Comparison of ENCODE assay signal across 28 cellular contexts in genomic region chr17:10398352-10398751, GRCh38. TPM values are rescaled to one million over a fixed set of nuclear protein-coding genes. Genes with fewer than 3 reads are reported as not detected.
DNase-seq lines count a peak whose midpoint lies in the region; ATAC-seq and TF ChIP-seq lines count a peak whose summit lies in the region.
"Had no signal": no experiment of that assay in that cellular context is flagged by ENCODE, and none has a peak within 500 bp of the region (broad histone marks: within the 10 kb centered on the region; RNA-seq: fewer than 3 reads in every experiment).

No MANE protein-coding gene starts in this region.

- peak; percentile 2; the same call in 1 of the 2 replicates for TF ChIP-seq CTCF in C4-2B (conservative IDR thresholded peaks at IDR 0.05)
- peak in 2 of 3 experiments; percentile 37 to 46; a peak in 4 of 6 replicates for TF ChIP-seq CTCF in HCT116 (IDR thresholded peaks at IDR 0.05 in 2 of 3, conservative IDR thresholded peaks at IDR 0.05 in 1 of 3; ENCODE audit: borderline replicate concordance in 1 of 3, insufficient read depth in 1 of 3, low read depth in 2 of 3, low read length in 2 of 3)

- RAD21 ChIA-PET in HCT116 (lab: Charles Lee; ENCODE audit: low non-redundant PET in 1 of 2, low total read pairs in 2 of 2, uncharacterized antibody in 2 of 2, unreplicated experiment in 2 of 2): no interaction called here

- intact Hi-C loops in HCT116 (cut with micrococcal nuclease): no loop called here

- no peak overlapping the region for H3K4me3 ChIP-seq in HCT116 (replicated peaks in 1 of 2; ENCODE audit: low read depth in 1 of 2, low read length in 2 of 2)
- no peak overlapping the region for H3K4me3 ChIP-seq in mesendoderm (ENCODE audit: low read length)
- H3K4me3 ChIP-seq: A549; BLaER1 treated with 17β-estradiol and CSF1 and Interleukin-3, amounts not matched to agents 10 nM and 100 nM; MG63; SK-N-MC had no signal

- no peak overlapping the region for H3K27ac ChIP-seq in C4-2B
- no peak overlapping the region for H3K27ac ChIP-seq in HCT116 (ENCODE audit: low read depth, low read length)
- H3K27ac ChIP-seq in mesendoderm (ENCODE audit: low read depth, low read length): no peak overlapping the region
- H3K27ac ChIP-seq: A549; BLaER1 treated with 17β-estradiol and CSF1 and Interleukin-3, amounts not matched to agents 10 nM and 100 nM; SK-N-MC had no signal

- H4K8ac ChIP-seq in mesendoderm (ENCODE audit: low read depth, low read length): no peak overlapping the region

- no CpG with 5 or more reads among the region's 9 CpGs for WGBS in mesendoderm (ENCODE audit: extremely low coverage, insufficient coverage, low lambda C conversion rate)

- no peak overlapping the region for H3K4ac ChIP-seq in mesendoderm (ENCODE audit: low read depth, low read length)

- no peaks in the 10 kb centered on the region; the same call in 1 of the 2 replicates for H4K20me1 ChIP-seq in HCT116 (ENCODE audit: insufficient read depth)
- H4K20me1 ChIP-seq: BLaER1 treated with 17β-estradiol and CSF1 and Interleukin-3, amounts not matched to agents 10 nM and 100 nM had no signal

- DNase-seq in HCT116 (ENCODE audit: low read depth, low spot score): no peak
- DNase-seq in cerebellar cortex (ENCODE audit: low spot score): peak; percentile 1
- DNase-seq in mesendoderm: peak; percentile 25
- DNase-seq in EL: no peak
- no peak for DNase-seq in glomerular visceral epithelial cell (ENCODE audit: extremely low spot score)
- no peak for DNase-seq in HUDEP-2 (lab: John Stamatoyannopoulos, UW; ENCODE audit: unreplicated experiment in 76 of 76)
- DNase-seq: CD8-positive, alpha-beta memory T cell; DMS53; GOT3; HFFc6; IMR-90; Karpas-422; MG63; NCI-H1105; NCI-H1694; NCI-H2081 treated with DMSO at 0.1 percent for 48 hours; NCI-H748 treated with DMSO at 0.1 percent for 48 hours; OCI-M1; SHP77; T-cell had no signal

- H3K56ac ChIP-seq in mesendoderm (ENCODE audit: low read length): no peak overlapping the region

- H3K9ac ChIP-seq in HCT116 (ENCODE audit: low read length) (no peak overlapping the region), mesendoderm (ENCODE audit: low read length) (no peak overlapping the region)
- H3K9ac ChIP-seq: BLaER1 treated with 17β-estradiol and CSF1 and Interleukin-3, amounts not matched to agents 10 nM and 100 nM had no signal

- no peak overlapping the region for H2BK5ac ChIP-seq in mesendoderm (ENCODE audit: low read length)

- H3K36me3 ChIP-seq in HCT116 (ENCODE audit: control insufficient read depth in 1 of 2, insufficient read depth in 2 of 2, low read length in 2 of 2): no peaks in the 10 kb centered on the region
- no peaks in the 10 kb centered on the region for H3K36me3 ChIP-seq in mesendoderm (ENCODE audit: control insufficient read depth, insufficient read depth, low read length)
- H3K36me3 ChIP-seq: BLaER1 treated with 17β-estradiol and CSF1 and Interleukin-3, amounts not matched to agents 10 nM and 100 nM; MG63 had no signal

- no peak overlapping the region for H3K18ac ChIP-seq in mesendoderm (ENCODE audit: low read length)

- POLR2A ChIA-PET in HCT116 (lab: Charles Lee): no interaction called here

- H3K4me1 ChIP-seq in HCT116 (ENCODE audit: control insufficient read depth in 1 of 2, insufficient read depth in 2 of 2, low read length in 2 of 2) (no peaks in the 10 kb centered on the region), mesendoderm (ENCODE audit: control insufficient read depth, low read depth, low read length) (no peaks in the 10 kb centered on the region)
- H3K4me1 ChIP-seq: A549; BLaER1 treated with 17β-estradiol and CSF1 and Interleukin-3, amounts not matched to agents 10 nM and 100 nM had no signal

- no peak overlapping the region for H2BK120ac ChIP-seq in mesendoderm (ENCODE audit: low read depth, low read length)

- ATAC-seq in HCT116 (no peak), GM21576 (IDR thresholded peaks at IDR 0.05; ENCODE audit: unreplicated experiment) (no peak)
- ATAC-seq: A549, T-cell had no signal

- TF ChIP-seq RAD21 in HCT116 (IDR thresholded peaks at IDR 0.05; ENCODE audit: low read depth): no peak

- no TSS peak for BruUV-seq in HCT116 (replicated peaks; lab: Mats Ljungman, UMichigan)

- H3K79me2 ChIP-seq in HCT116 (ENCODE audit: insufficient read depth, low read length) (no peaks in the 10 kb centered on the region), mesendoderm (ENCODE audit: control insufficient read depth, insufficient read depth, low read length) (no peaks in the 10 kb centered on the region)

- no peak for TF ChIP-seq POLR2A in HCT116 (IDR thresholded peaks at IDR 0.05; ENCODE audit: borderline replicate concordance, extremely low read depth, insufficient read depth, insufficient read length)

- H3K9me3 ChIP-seq in HCT116 (ENCODE audit: control insufficient read depth in 1 of 2, insufficient read depth in 1 of 2, low read depth in 1 of 2, low read length in 2 of 2): no peaks in the 10 kb centered on the region
- H3K9me3 ChIP-seq: A549; BLaER1 treated with 17β-estradiol and CSF1 and Interleukin-3, amounts not matched to agents 10 nM and 100 nM; MG63 had no signal

- no peaks in the 10 kb centered on the region for H3K79me1 ChIP-seq in mesendoderm (ENCODE audit: low read length)

- H3K23ac ChIP-seq in mesendoderm (ENCODE audit: low read length): no peak overlapping the region

- H3K4me2 ChIP-seq in HCT116 (ENCODE audit: low read length) (no peak overlapping the region), mesendoderm (ENCODE audit: low read length) (no peak overlapping the region)
- H3K4me2 ChIP-seq: A549; BLaER1 treated with 17β-estradiol and CSF1 and Interleukin-3, amounts not matched to agents 10 nM and 100 nM had no signal

- H2AK5ac ChIP-seq in mesendoderm (ENCODE audit: low read length): no peak overlapping the region

- H3K27me3 ChIP-seq in HCT116 (ENCODE audit: insufficient read depth, low read length) (no peaks in the 10 kb centered on the region), mesendoderm (ENCODE audit: insufficient read depth, low read length, poor library complexity) (no peaks in the 10 kb centered on the region)
- H3K27me3 ChIP-seq: BLaER1 treated with 17β-estradiol and CSF1 and Interleukin-3, amounts not matched to agents 10 nM and 100 nM; MG63 had no signal

- no peak overlapping the region for H4K5ac ChIP-seq in mesendoderm (ENCODE audit: low read length)

- CTCF ChIA-PET in HCT116 (lab: Charles Lee): no interaction called here

- no peak overlapping the region for H2BK15ac ChIP-seq in mesendoderm (replicated peaks; ENCODE audit: low read depth)

- H3K9me2 ChIP-seq in HCT116 (ENCODE audit: insufficient read depth): no peaks in the 10 kb centered on the region

- H2AFZ ChIP-seq in HCT116 (ENCODE audit: low read depth, low read length, poor library complexity, severe bottlenecking): no peak overlapping the region

TF ChIP-seq in HCT116, 20 proteins besides CTCF, POLR2A, EP300 and RAD21:
- no peak for TF ChIP-seq ZFX (IDR thresholded peaks at IDR 0.05)
- no peak for TF ChIP-seq SP1 (IDR thresholded peaks at IDR 0.05; ENCODE audit: low read depth)
- TF ChIP-seq POLR2AphosphoS5 (IDR thresholded peaks at IDR 0.05; ENCODE audit: low read depth, low read length): no peak
- TF ChIP-seq MAX (IDR thresholded peaks at IDR 0.05): no peak
- no peak for TF ChIP-seq ELF1 (IDR thresholded peaks at IDR 0.05; ENCODE audit: borderline replicate concordance, low read depth)
- TF ChIP-seq ZNF274 (IDR thresholded peaks at IDR 0.05; ENCODE audit: low read depth, low read length): no peak
- no peak for TF ChIP-seq EGR1 (IDR thresholded peaks at IDR 0.05; ENCODE audit: low read depth)
- TF ChIP-seq FOSL1 (IDR thresholded peaks at IDR 0.05; ENCODE audit: low read depth): no peak
- TF ChIP-seq SRF (IDR thresholded peaks at IDR 0.05; ENCODE audit: low read depth): no peak
- TF ChIP-seq ATF3 (IDR thresholded peaks at IDR 0.05): no peak
- no peak for TF ChIP-seq TCF7L2 (IDR thresholded peaks at IDR 0.05; ENCODE audit: borderline replicate concordance, extremely low read depth, insufficient read depth, insufficient read length)
- no peak for TF ChIP-seq CBX3 (IDR thresholded peaks at IDR 0.05; ENCODE audit: low read depth)
- TF ChIP-seq JUND (IDR thresholded peaks at IDR 0.05): no peak
- no peak for TF ChIP-seq CEBPB (IDR thresholded peaks at IDR 0.05; ENCODE audit: low read depth)
- TF ChIP-seq SIN3A (IDR thresholded peaks at IDR 0.05; ENCODE audit: low read depth): no peak

RNA-seq across cellular contexts. Expression of gene MYH8, which starts 23.4 kb away (rescaled TPM):
- not detected for total RNA-seq in HCT116 (2021; ENCODE audit: unreplicated experiment)
- not detected in 2 replicates for polyA plus RNA-seq in HCT116 (2012)
- polyA plus RNA-seq in mesendoderm (2013, experiment 1 of 2): 0.01 TPM
- under 0.01 TPM for polyA plus RNA-seq in mesendoderm (2013, experiment 2 of 2)
- total RNA-seq: CD8-positive, alpha-beta memory T cell; G401; HFFc6; HT1080; IMR-90; NCI-H460; T-cell had no signal
- polyA plus RNA-seq: A549; CD8-positive, alpha-beta memory T cell; IMR-90 had no signal

RNA-seq across cellular contexts. Expression of gene MYH13, which starts 25.5 kb away (rescaled TPM):
- total RNA-seq in HCT116 (2021; ENCODE audit: unreplicated experiment): not detected
- 0.01 TPM in 2 replicates for polyA plus RNA-seq in HCT116 (2012)
- polyA plus RNA-seq in mesendoderm (2013, experiment 1 of 2): not detected
- polyA plus RNA-seq in mesendoderm (2013, experiment 2 of 2): not detected
- total RNA-seq: CD8-positive, alpha-beta memory T cell; G401; HFFc6; HT1080; IMR-90; NCI-H460; T-cell had no signal
- polyA plus RNA-seq: A549; CD8-positive, alpha-beta memory T cell; IMR-90 had no signal

Comparison
In these comparisons a context has a peak if more than half of its experiments do, and no peak if none do; other contexts are left out.
1. DNase-seq: peak in cerebellar cortex (single experiment) and mesendoderm (single experiment); none in HCT116 (single experiment), EL (single experiment), glomerular visceral epithelial cell (single experiment) and HUDEP-2 (0 of 76).